Comparison of ENCODE assay signal across 26 cellular contexts in genomic region chr11:120462825-120463224, GRCh38. TPM values are rescaled to one million over a fixed set of nuclear protein-coding genes. Genes with fewer than 3 reads are reported as not detected.
"Had no signal": no experiment of that assay in that cellular context is flagged by ENCODE, and none has a peak within 500 bp of the region (broad histone marks: within the 10 kb centered on the region; RNA-seq: fewer than 3 reads in every experiment).

No MANE protein-coding gene starts in this region.

- H3K27ac ChIP-seq: KMS-11, SJSA1, SK-N-MC had no signal

- H3K27me3 ChIP-seq: SJSA1 had no signal

- FAIRE-seq: HepG2, K562, RCC 7860 had no signal

- H3K4me1 ChIP-seq: SJSA1 had no signal

- H3K9me3 ChIP-seq: SJSA1 had no signal

- H3K4me3 ChIP-seq: K562, SJSA1, SK-N-MC had no signal

- DNase-seq: Kasumi-1; MM.1S; NCI-H1092 treated with DMSO at 0.1 percent for 48 hours; NCI-H1417; NCI-H1436 treated with DMSO at 0.1 percent for 48 hours; NCI-H1694; NCI-H187 treated with DMSO at 0.1 percent for 48 hours; NCI-H2029 treated with DMSO at 0.1 percent for 48 hours; NCI-H2107; NCI-H2227 treated with DMSO at 0.1 percent for 48 hours; NCI-H524; NCI-H526 treated with DMSO at 0.1 percent for 48 hours; NCI-H748 treated with DMSO at 0.1 percent for 48 hours; NK-92 treated with Interleukin-12 subunit alpha and Interleukin-12 subunit beta, amount 100 ng/mL, for 24 hours; PC-3; Right ventricle myocardium superior; RPMI8226; SIG-M5 had no signal

RNA-seq across cellular contexts. Expression of gene GRIK4, which starts 48.7 kb away (rescaled TPM):
- total RNA-seq: HT1080, K562, NCI-H460, PC-3, SJSA1 had no signal
